Comparison of ENCODE assay signal across 27 cellular contexts in the genomic region with DNA sequence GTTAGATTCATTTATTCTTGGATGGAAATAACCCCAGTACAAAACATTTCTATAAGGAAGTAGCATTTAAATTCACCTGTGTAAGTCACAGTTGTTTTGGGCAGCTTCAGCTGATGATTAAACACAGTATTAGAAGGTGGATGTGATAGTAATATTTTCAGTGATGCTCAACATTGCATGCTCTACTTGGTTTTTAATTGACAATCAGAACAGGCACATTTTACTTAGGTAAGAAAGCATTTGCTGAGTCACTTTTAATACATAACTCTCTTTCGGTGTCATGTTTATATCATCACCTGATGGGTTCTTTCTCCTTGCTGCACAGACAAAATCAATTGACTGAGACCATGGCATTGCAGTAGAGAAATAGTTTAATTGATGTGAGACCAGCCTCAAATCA.
"Had no signal": no experiment of that assay in that cellular context is flagged by ENCODE, and none has a peak within 500 bp of the region (broad histone marks: within the 10 kb centered on the region; RNA-seq: fewer than 3 reads in every experiment).

No MANE protein-coding gene starts in this region.

- H3K36me3 ChIP-seq: left lung, lower lobe of right lung, neural progenitor cell, neutrophil, right atrium auricular region, right lobe of liver, tibial nerve, uterus had no signal

- FAIRE-seq: keratinocyte had no signal

- H3K9me3 ChIP-seq: lower lobe of right lung, neutrophil, right lobe of liver, uterus had no signal

- ATAC-seq: left colon, left lung, lower lobe of right lung, natural killer cell, right lobe of liver had no signal

- H3K36me3 Mint-ChIP-seq: mesothelial cell of epicardium, natural killer cell, neural progenitor cell, type B pancreatic cell had no signal

- H3K4me1 Mint-ChIP-seq: natural killer cell, nephron progenitor cell, neural progenitor cell had no signal

- H2AFZ ChIP-seq: neural progenitor cell had no signal

- H3K27ac Mint-ChIP-seq: mesothelial cell of epicardium; naive B cell; natural killer cell; nephron progenitor cell; neural progenitor cell; progenitor cell of endocrine pancreas; stimulated activated naive CD8-positive, alpha-beta T cell treated with anti-CD3 and anti-CD28 coated beads, Interleukin-15, Interleukin-2, amounts not matched to agents 100 ng/mL and 50 ng/mL, for 24 hours; type B pancreatic cell had no signal

- H3K4me1 ChIP-seq: left lung, lower lobe of right lung, neural progenitor cell, right atrium auricular region, right lobe of liver, tibial nerve, uterus had no signal

- H3K4me2 ChIP-seq: neural progenitor cell, smooth muscle cell had no signal

- H3K4me3 Mint-ChIP-seq: mesothelial cell of epicardium; naive B cell; natural killer cell; nephron progenitor cell; neural progenitor cell; stimulated activated naive CD8-positive, alpha-beta T cell treated with anti-CD3 and anti-CD28 coated beads, Interleukin-15, Interleukin-2, amounts not matched to agents 100 ng/mL and 50 ng/mL, for 24 hours; type B pancreatic cell had no signal

- H3K27me3 ChIP-seq: left lung, neural progenitor cell, neutrophil, right atrium auricular region, right lobe of liver, tibial nerve, uterus had no signal

- H3K9ac ChIP-seq: neural progenitor cell had no signal

- H3K27ac ChIP-seq: left lung, lower lobe of right lung, neural progenitor cell, neutrophil, right atrium auricular region, right lobe of liver, tibial nerve, uterus had no signal

- H3K4me3 ChIP-seq: left lung, lower lobe of right lung, neural progenitor cell, right atrium auricular region, right lobe of liver, smooth muscle cell, tibial nerve, uterus had no signal

- DNase-seq: hippocampal formation; kidney glomerular epithelial cell; left colon; left lung; lower lobe of right lung; mesendoderm; naive B cell; natural killer cell; nephron progenitor cell; occipital lobe; right lobe of liver; stimulated activated CD4-positive, alpha-beta T cell treated with anti-CD3 and anti-CD28 coated beads, Interleukin-1b, Interleukin-23, amount 100 ng/mL, for 48 hours; stimulated activated CD4-positive, alpha-beta T cell treated with anti-CD3 and anti-CD28 coated beads, Interleukin-2, amount 100 ng/mL, for 48 hours; stimulated activated CD4-positive, alpha-beta T cell treated with anti-CD3 and anti-CD28 coated beads, Interleukin-4, amount 100 ng/mL, for 4 hours; stimulated activated CD8-positive, alpha-beta memory T cell treated with anti-CD3 and anti-CD28 coated beads, Interleukin-4, amount 100 ng/mL, for 48 hours; stimulated activated naive CD4-positive, alpha-beta T cell; uterus had no signal
